30 cellular contexts compared by ENCODE assay signal in genomic region chr19:542173-542866, GRCh38. TPM values are rescaled to one million over a fixed set of nuclear protein-coding genes. Genes with fewer than 3 reads are reported as not detected.
"Had no signal": no experiment of that assay in that cellular context is flagged by ENCODE, and none has a peak within 500 bp of the region (broad histone marks: within the 10 kb centered on the region; RNA-seq: fewer than 3 reads in every experiment).

No MANE protein-coding gene starts in this region.

- ATAC-seq: activated CD8-positive, alpha-beta memory T cell treated with anti-CD3 and anti-CD28 coated beads, Interleukin-2, amount 10 ng/mL, durations not matched to agents 7 days and 5 days; activated CD8-positive, alpha-beta T cell treated with anti-CD3 and anti-CD28 coated beads for 36 hours; body of pancreas; gastrocnemius medialis; T-cell had no signal

- H3K4me3 Mint-ChIP-seq: stimulated activated memory B cell treated with anti-CD40 and anti-IgM and Interleukin-4, amounts not matched to agents 10 μg/mL and 1 μg/mL and 100 μg/mL, for 72 hours had no signal

- H3K9me3 Mint-ChIP-seq: activated CD4-positive, alpha-beta T cell treated with anti-CD3 and anti-CD28 coated beads, Interleukin-2, amount 10 ng/mL, durations not matched to agents 7 days and 5 days; activated CD8-positive, alpha-beta T cell treated with anti-CD3 and anti-CD28 coated beads for 36 hours; activated naive CD4-positive, alpha-beta T cell treated with anti-CD3 and anti-CD28 coated beads, Interleukin-2, amount 10 ng/mL, durations not matched to agents 7 days and 5 days; stimulated activated memory B cell treated with anti-CD40 and anti-IgM and Interleukin-4, amounts not matched to agents 10 μg/mL and 1 μg/mL and 100 μg/mL, for 72 hours; T-cell; T-helper 2 cell treated with Interferon-gamma antibody and Interleukin-4, amounts not matched to agents 5 μg/mL and 100 μg/mL, for 36 hours had no signal

- H3K4me3 ChIP-seq: body of pancreas, esophagus squamous epithelium, gastrocnemius medialis, heart left ventricle, right lobe of liver, skin epidermis, stomach, suprapubic skin, tibial nerve had no signal

- H3K27me3 ChIP-seq: body of pancreas, esophagus squamous epithelium, gastrocnemius medialis, heart left ventricle, right lobe of liver, suprapubic skin, tibial nerve had no signal

- H3K27ac ChIP-seq: body of pancreas, esophagus squamous epithelium, gastrocnemius medialis, heart left ventricle, right lobe of liver, stomach, suprapubic skin, tibial nerve, WERI-Rb-1 had no signal

- H3K27ac Mint-ChIP-seq: stimulated activated memory B cell treated with anti-CD40 and anti-IgM and Interleukin-4, amounts not matched to agents 10 μg/mL and 1 μg/mL and 100 μg/mL, for 72 hours had no signal

- FAIRE-seq: urothelium cell line had no signal

- H3K4me1 ChIP-seq: body of pancreas, gastrocnemius medialis, right lobe of liver, suprapubic skin had no signal

- H3K9me3 ChIP-seq: body of pancreas, esophagus squamous epithelium, gastrocnemius medialis, heart left ventricle, right lobe of liver, stomach, suprapubic skin, tibial nerve had no signal

- H3K27me3 Mint-ChIP-seq: activated CD4-positive, alpha-beta T cell treated with anti-CD3 and anti-CD28 coated beads, Interleukin-2, amount 10 ng/mL, durations not matched to agents 7 days and 5 days; activated CD8-positive, alpha-beta memory T cell treated with anti-CD3 and anti-CD28 coated beads, Interleukin-2, amount 10 ng/mL, durations not matched to agents 7 days and 5 days; activated CD8-positive, alpha-beta T cell treated with anti-CD3 and anti-CD28 coated beads for 36 hours; T-cell had no signal

- DNase-seq: activated CD4-positive, alpha-beta T cell treated with anti-CD3 and anti-CD28 coated beads, Interleukin-2, amount 10 ng/mL, durations not matched to agents 7 days and 5 days; activated CD4-positive, CD25-positive, alpha-beta regulatory T cell treated with anti-CD3 and anti-CD28 coated beads, Interleukin-2, amount 50 U/mL, for 72 hours; activated CD8-positive, alpha-beta memory T cell treated with anti-CD3 and anti-CD28 coated beads, Interleukin-2, amount 10 ng/mL, durations not matched to agents 7 days and 5 days; activated CD8-positive, alpha-beta T cell treated with anti-CD3 and anti-CD28 coated beads for 36 hours; activated effector memory CD4-positive, alpha-beta T cell treated with anti-CD3 and anti-CD28 coated beads, Interleukin-2, amount 50 U/mL, for 16 hours; activated naive CD4-positive, alpha-beta T cell treated with anti-CD3 and anti-CD28 coated beads, Interleukin-2, amount 10 ng/mL, durations not matched to agents 7 days and 5 days; activated T-cell treated with anti-CD3 and anti-CD28 coated beads for 4 hours; amygdala; body of pancreas; dermis blood vessel endothelial cell; effector memory CD4-positive, alpha-beta T cell; esophagus squamous epithelium; gastrocnemius medialis; occipital lobe; posterior cingulate gyrus; stimulated activated CD4-positive, alpha-beta T cell treated with anti-CD3 and anti-CD28 coated beads, Interleukin-2, amount 100 ng/mL, for 24 hours; stomach; T-cell; WERI-Rb-1 had no signal

RNA-seq across cellular contexts. Expression of gene GZMM, which starts 1.5 kb away (rescaled TPM):
- total RNA-seq: dermis blood vessel endothelial cell, endothelial cell of umbilical vein, kidney epithelial cell, myocyte, occipital lobe had no signal
- polyA plus RNA-seq: endothelial cell of umbilical vein had no signal
